ENCODE assay signal across 19 cellular contexts in genomic region chr18:31243740-31244512, GRCh38.
DNase-seq lines count a peak whose midpoint lies in the region; ATAC-seq, FAIRE-seq and TF ChIP-seq lines count a peak whose summit lies in the region.
"Had no signal": no experiment of that assay in that cellular context is flagged by ENCODE, and none has a peak within 500 bp of the region (broad histone marks: within the 10 kb centered on the region; RNA-seq: fewer than 3 reads in every experiment).

No MANE protein-coding gene starts in this region.

- H2BK20ac ChIP-seq in H1 (ENCODE audit: low read length), result peak overlapping the region; percentile 73; the same call in 1 of the 2 replicates

- H3K56ac ChIP-seq in H1 (replicated peaks; ENCODE audit: insufficient read length, low read depth, low read length), result no peak overlapping the region

- no peaks in the 10 kb centered on the region for H3K27me3 ChIP-seq in HUES48 (ENCODE audit: control insufficient read depth, insufficient read depth, low read length)
- H3K27me3 ChIP-seq in H1 (replicated peaks in 1 of 4; ENCODE audit: control insufficient read depth in 3 of 4, extremely low read depth in 1 of 4, insufficient read depth in 3 of 4, low read length in 3 of 4), result no peaks in the 10 kb centered on the region
- no peaks in the 10 kb centered on the region for H3K27me3 ChIP-seq in effector memory CD4-positive, alpha-beta T cell (replicated peaks; ENCODE audit: control insufficient read depth, insufficient read depth, low read length, poor library complexity, severe bottlenecking)
- H3K27me3 ChIP-seq: BE2C had no signal

- intact Hi-C loops in left colon (cut with DNase I, micrococcal nuclease), result no loop called here
- intact Hi-C loops in sciatic nerve (cut with DNase I), result no loop called here

- H4K20me1 ChIP-seq in H1 (replicated peaks in 1 of 2; ENCODE audit: control insufficient read depth in 1 of 2, insufficient read depth in 2 of 2, low read length in 2 of 2), result no peaks in the 10 kb centered on the region

- no peak overlapping the region for H2BK15ac ChIP-seq in H1 (ENCODE audit: low read length)

- peak overlapping the region; percentile 76; the same call in 1 of the 2 replicates for H2BK5ac ChIP-seq in H1 (ENCODE audit: low read depth, low read length)

- H3K4me1 ChIP-seq in HUES48 (ENCODE audit: control insufficient read depth, insufficient read depth, low read length), result peaks cover 48% of the 10 kb centered on the region
- H3K4me1 ChIP-seq in H1 (replicated peaks in 1 of 4; ENCODE audit: control insufficient read depth in 3 of 4, insufficient read depth in 4 of 4, low read length in 3 of 4), result peaks cover 0 to 18% (median 8%) of the 10 kb centered on the region in 4 experiments; a peak in 4 of 7 replicates
- H3K4me1 ChIP-seq in effector memory CD4-positive, alpha-beta T cell (ENCODE audit: control insufficient read depth, insufficient read depth, low read length, poor library complexity, severe bottlenecking), result no peaks in the 10 kb centered on the region
- H3K4me1 ChIP-seq: BE2C, prostate gland had no signal

- no peak overlapping the region for H3K14ac ChIP-seq in H1 (ENCODE audit: insufficient read length)

- 86% methylated on average over 11 of the region's 11 CpGs; no CpG with 5 or more reads in 1 of the 2 experiments for WGBS in H1 (ENCODE audit: extremely low coverage in 1 of 2, insufficient coverage in 1 of 2, insufficient read length in 1 of 2, insufficient replicate concordance in 2 of 2, low coverage in 1 of 2, low lambda C conversion rate in 2 of 2, missing lambda C conversion rate in 1 of 2), 2 experiments

- TF ChIP-seq POLR2A in H1 (IDR thresholded peaks at IDR 0.05; ENCODE audit: control extremely low read depth in 1 of 2, low read depth in 2 of 2, low read length in 2 of 2), result no peak

- no peak overlapping the region for H4K5ac ChIP-seq in H1 (ENCODE audit: insufficient read length, low read depth, low read length)

- DNase-seq in H1 (ENCODE audit: low read depth in 1 of 2, low spot score in 2 of 2) (no peak), left colon (peak in 1 of 2 donors; percentile 15), sciatic nerve (ENCODE audit: low spot score) (no peak)
- DNase-seq in effector memory CD4-positive, alpha-beta T cell, result no peak
- DNase-seq: activated CD4-positive, alpha-beta T cell treated with anti-CD3 and anti-CD28 coated beads, Interleukin-2, amount 10 ng/mL, durations not matched to agents 7 days and 5 days; activated T-cell treated with anti-CD3 and anti-CD28 coated beads, Interleukin-2, amount 50 U/mL, for 48 hours; BE2C; DMS79; Kasumi-1; NCI-H1694; NCI-H510A; RPMI8226; stimulated activated CD4-positive, alpha-beta T cell treated with anti-CD3 and anti-CD28 coated beads, Interleukin-1b, Interleukin-23, amount 100 ng/mL, for 48 hours; T-helper 2 cell had no signal

- H3K4me2 ChIP-seq in H1 (ENCODE audit: insufficient read depth in 1 of 2, low read depth in 2 of 2, low read length in 2 of 2), result no peak overlapping the region

- H3K79me2 ChIP-seq in H1 (ENCODE audit: control insufficient read depth in 1 of 2, insufficient read depth in 2 of 2, low read length in 2 of 2), result no peaks in the 10 kb centered on the region

- no peak for TF ChIP-seq CTCF in H1 (IDR thresholded peaks at IDR 0.05; ENCODE audit: control extremely low read depth in 1 of 3, insufficient read depth in 1 of 3, low read depth in 1 of 3, low read length in 3 of 3)

- H3K23ac ChIP-seq in H1 (ENCODE audit: insufficient read length), result no peak overlapping the region

- TF ChIP-seq RAD21 in H1 (IDR thresholded peaks at IDR 0.05 in 1 of 2, conservative IDR thresholded peaks at IDR 0.05 in 1 of 2; ENCODE audit: low read depth in 2 of 2, low read length in 2 of 2), result no peak

- no peaks in the 10 kb centered on the region for H3K23me2 ChIP-seq in H1 (ENCODE audit: low read depth, low read length)

- POLR2A ChIA-PET in H1 (lab: Charles Lee; ENCODE audit: partially characterized antibody), result no interaction called here

- H3K9ac ChIP-seq in HUES48 (ENCODE audit: low read depth, low read length) (no peak overlapping the region), H1 (replicated peaks in 1 of 4; ENCODE audit: extremely low read depth in 1 of 4, low read depth in 3 of 4, low read length in 3 of 4) (no peak overlapping the region; a peak in 1 of 7 replicates)

- H3K9me3 ChIP-seq in HUES48 (ENCODE audit: control insufficient read depth, insufficient read depth, low read length) (no peaks in the 10 kb centered on the region), H1 (ENCODE audit: insufficient read depth in 2 of 2, low read depth in 1 of 2, low read length in 1 of 2) (no peaks in the 10 kb centered on the region)
- no peaks in the 10 kb centered on the region for H3K9me3 ChIP-seq in effector memory CD4-positive, alpha-beta T cell (ENCODE audit: control insufficient read depth, low read length)
- H3K9me3 ChIP-seq: BE2C, prostate gland had no signal

- no peak for TF ChIP-seq EP300 in H1 (IDR thresholded peaks at IDR 0.05; ENCODE audit: borderline replicate concordance in 1 of 2, low read depth in 2 of 2, low read length in 2 of 2)

- ATAC-seq in left colon, result peak; percentile 54
- peak; percentile 28 for ATAC-seq in sciatic nerve
- no peak for ATAC-seq in GM18870 (IDR thresholded peaks at IDR 0.05; ENCODE audit: unreplicated experiment)
- ATAC-seq in HG02588 (IDR thresholded peaks at IDR 0.05; ENCODE audit: unreplicated experiment), result no peak
- no peak for ATAC-seq in GM18858 (IDR thresholded peaks at IDR 0.05; ENCODE audit: unreplicated experiment)

- peak overlapping the region; percentile 2 for H4K91ac ChIP-seq in H1 (replicated peaks; ENCODE audit: insufficient read length, low read length)

- H2BK120ac ChIP-seq in H1 (replicated peaks; ENCODE audit: low read depth, low read length), result no peak overlapping the region

- CTCF ChIA-PET in H1 (lab: Charles Lee; ENCODE audit: partially characterized antibody), result interaction anchor here (1.7 to 2.2 kb wide), 4 partner anchors 14 to 250 kb away, joined by 4 to 7 read pairs (median 4); no protein-coding TSS in a partner anchor

- H2AFZ ChIP-seq in H1 (ENCODE audit: low read length), result peak overlapping the region; percentile 81

- peak overlapping the region; percentile 67 for H3K27ac ChIP-seq in HUES48 (ENCODE audit: low read depth, low read length)
- no peak overlapping the region for H3K27ac ChIP-seq in H1 (ENCODE audit: low read depth, low read length)
- no peak overlapping the region for H3K27ac ChIP-seq in effector memory CD4-positive, alpha-beta T cell (ENCODE audit: insufficient read depth, low read length, poor library complexity, severe bottlenecking)
- H3K27ac ChIP-seq: prostate gland had no signal

- H3K79me1 ChIP-seq in H1 (ENCODE audit: low read depth, low read length), result no peaks in the 10 kb centered on the region

- no peak overlapping the region for H3K4me3 ChIP-seq in HUES48 (ENCODE audit: low read depth, low read length)
- no peak overlapping the region for H3K4me3 ChIP-seq in H1 (ENCODE audit: extremely low read depth in 1 of 4, insufficient read depth in 2 of 4, low read depth in 3 of 4, low read length in 4 of 4)
- no peak overlapping the region for H3K4me3 ChIP-seq in effector memory CD4-positive, alpha-beta T cell (ENCODE audit: insufficient read depth, low read depth, low read length, poor library complexity, severe bottlenecking)
- H3K4me3 ChIP-seq: prostate gland had no signal

- no peak overlapping the region for H4K8ac ChIP-seq in H1 (ENCODE audit: extremely low read depth, insufficient read depth, low read length)

- H2BK12ac ChIP-seq in H1 (ENCODE audit: low read depth, low read length), result peak overlapping the region; percentile 85

- no peak overlapping the region; the same call in 1 of the 2 replicates for H2AK5ac ChIP-seq in H1 (ENCODE audit: low read depth, low read length)

- H3K18ac ChIP-seq in H1 (ENCODE audit: extremely low read depth, low read length), result peak overlapping the region; percentile 62

- peak; percentile 74 for FAIRE-seq in H1 (lab: Jason Lieb, UNC)

- H3K4ac ChIP-seq in H1 (replicated peaks; ENCODE audit: insufficient read length, low read depth, low read length), result no peak overlapping the region

- H3K36me3 ChIP-seq in HUES48 (ENCODE audit: control insufficient read depth, insufficient read depth, low read length) (no peaks in the 10 kb centered on the region), H1 (ENCODE audit: control insufficient read depth in 2 of 4, insufficient read depth in 4 of 4, low read length in 3 of 4) (no peaks in the 10 kb centered on the region)
- no peaks in the 10 kb centered on the region for H3K36me3 ChIP-seq in effector memory CD4-positive, alpha-beta T cell (ENCODE audit: control insufficient read depth, insufficient read depth, low read length)
- H3K36me3 ChIP-seq: BE2C, prostate gland had no signal

TF ChIP-seq in H1, 55 proteins besides CTCF, POLR2A, EP300 and RAD21:
- TF ChIP-seq, protein P1, sequence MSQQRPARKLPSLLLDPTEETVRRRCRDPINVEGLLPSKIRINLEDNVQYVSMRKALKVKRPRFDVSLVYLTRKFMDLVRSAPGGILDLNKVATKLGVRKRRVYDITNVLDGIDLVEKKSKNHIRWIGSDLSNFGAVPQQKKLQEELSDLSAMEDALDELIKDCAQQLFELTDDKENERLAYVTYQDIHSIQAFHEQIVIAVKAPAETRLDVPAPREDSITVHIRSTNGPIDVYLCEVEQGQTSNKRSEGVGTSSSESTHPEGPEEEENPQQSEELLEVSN (IDR thresholded peaks at IDR 0.05), result no peak
- TF ChIP-seq GTF2F1 (IDR thresholded peaks at IDR 0.05; ENCODE audit: borderline replicate concordance, low read depth, low read length), result no peak

Comparison
In these comparisons a context has a peak if more than half of its experiments do, and no peak if none do; other contexts are left out.
1. ATAC-seq: peak in left colon (single experiment) and sciatic nerve (single experiment); none in GM18870 (single experiment), HG02588 (single experiment) and GM18858 (single experiment).